21 cellular contexts compared by ENCODE assay signal in genomic region chr7:125468855-125469174, GRCh38.
DNase-seq lines count a peak whose midpoint lies in the region; ATAC-seq and TF ChIP-seq lines count a peak whose summit lies in the region.
"Had no signal": no experiment of that assay in that cellular context is flagged by ENCODE, and none has a peak within 500 bp of the region (broad histone marks: within the 10 kb centered on the region; RNA-seq: fewer than 3 reads in every experiment).

No MANE protein-coding gene starts in this region.

- H2AFZ ChIP-seq in neuronal stem cell (ENCODE audit: low read length) = no peak overlapping the region
- H2AFZ ChIP-seq: GM23338 had no signal

- H3K4me1 ChIP-seq in neuronal stem cell (ENCODE audit: control insufficient read depth in 2 of 2, insufficient read depth in 1 of 2, low read depth in 1 of 2, low read length in 2 of 2) = no peaks in the 10 kb centered on the region
- H3K4me1 ChIP-seq: A549, BE2C, HAP-1 had no signal

- H3K23ac ChIP-seq in neuronal stem cell (ENCODE audit: low read depth, low read length, poor library complexity) = peak overlapping the region; percentile 75

- H3K4me3 ChIP-seq in GM06990 (replicated peaks; ENCODE audit: low read depth, low read length) (no peak overlapping the region), neuronal stem cell (ENCODE audit: low read length in 2 of 2) (no peak overlapping the region), coronary artery (no peak overlapping the region)
- H3K4me3 ChIP-seq: A549; BLaER1 treated with 17β-estradiol and CSF1 and Interleukin-3, amounts not matched to agents 10 nM and 100 nM; GM23338; HAP-1 had no signal

- no peaks in the 10 kb centered on the region for H3K9me3 ChIP-seq in neuronal stem cell (replicated peaks in 1 of 2; ENCODE audit: control insufficient read depth in 2 of 2, insufficient read depth in 1 of 2, low read depth in 1 of 2, low read length in 2 of 2)
- H3K9me3 ChIP-seq: A549; BE2C; BLaER1 treated with 17β-estradiol and CSF1 and Interleukin-3, amounts not matched to agents 10 nM and 100 nM; HAP-1 had no signal

- no peak overlapping the region for H3K4me2 ChIP-seq in neuronal stem cell (ENCODE audit: insufficient read depth, low read length, poor library complexity, severe bottlenecking)
- H3K4me2 ChIP-seq: A549; BLaER1 treated with 17β-estradiol and CSF1 and Interleukin-3, amounts not matched to agents 10 nM and 100 nM; GM23338 had no signal

- H3K27me3 ChIP-seq in GM06990 (replicated peaks; ENCODE audit: control insufficient read depth, insufficient read depth, low read length) = no peaks in the 10 kb centered on the region
- no peaks in the 10 kb centered on the region for H3K27me3 ChIP-seq in neuronal stem cell (ENCODE audit: control insufficient read depth in 3 of 3, insufficient read depth in 3 of 3, low read depth in 1 of 3, low read length in 3 of 3)
- H3K27me3 ChIP-seq: BE2C; BLaER1 treated with 17β-estradiol and CSF1 and Interleukin-3, amounts not matched to agents 10 nM and 100 nM had no signal

- H2BK5ac ChIP-seq in neuronal stem cell (ENCODE audit: low read length) = no peak overlapping the region

- no peak overlapping the region for H4K8ac ChIP-seq in neuronal stem cell (ENCODE audit: low read depth, low read length)

- H3K14ac ChIP-seq in neuronal stem cell (ENCODE audit: low read length) = no peak overlapping the region

- H3K36me3 ChIP-seq in GM06990 (ENCODE audit: control insufficient read depth, insufficient read depth, low read length) (no peaks in the 10 kb centered on the region), neuronal stem cell (replicated peaks in 1 of 2; ENCODE audit: control insufficient read depth in 2 of 2, insufficient read depth in 2 of 2, low read length in 2 of 2) (no peaks in the 10 kb centered on the region)
- H3K36me3 ChIP-seq: BE2C; BLaER1 treated with 17β-estradiol and CSF1 and Interleukin-3, amounts not matched to agents 10 nM and 100 nM; HAP-1 had no signal

- TF ChIP-seq CTCF in GM06990 (IDR thresholded peaks at IDR 0.05; ENCODE audit: insufficient read depth, low read length, poor library complexity, severe bottlenecking) (no peak), coronary artery (IDR thresholded peaks at IDR 0.05) (no peak)

- H4K91ac ChIP-seq in neuronal stem cell (ENCODE audit: low read depth, low read length, poor library complexity) = no peak overlapping the region

- H2BK12ac ChIP-seq in neuronal stem cell (ENCODE audit: low read length) = no peak overlapping the region

- H3K18ac ChIP-seq in neuronal stem cell (ENCODE audit: low read length) = peak overlapping the region; percentile 24

- H2AK5ac ChIP-seq in neuronal stem cell (ENCODE audit: low read depth, low read length) = no peak overlapping the region

- H3K27ac ChIP-seq in neuronal stem cell (replicated peaks; ENCODE audit: low read length) (no peak overlapping the region), coronary artery (no peak overlapping the region)
- H3K27ac ChIP-seq: A549; BLaER1 treated with 17β-estradiol and CSF1 and Interleukin-3, amounts not matched to agents 10 nM and 100 nM had no signal

- H3K79me1 ChIP-seq in neuronal stem cell (ENCODE audit: low read depth, low read length) = no peaks in the 10 kb centered on the region

- DNase-seq in activated gamma-delta T cell (lab: John Stamatoyannopoulos, UW) = peak; percentile 12
- no peak for DNase-seq in activated gamma-delta T cell treated with Interleukin-2 at 50 U/mL for 16 hours
- DNase-seq in GM06990 (ENCODE audit: extremely low read depth, insufficient read length) = peak; percentile 2
- DNase-seq in neuronal stem cell (ENCODE audit: low spot score) = no peak
- DNase-seq in effector CD4-positive, alpha-beta T cell = no peak
- DNase-seq in coronary artery (ENCODE audit: low spot score) = no peak
- DNase-seq: 8988T; ACHN; AML-193; BE2C; CD4-positive, alpha-beta T cell; CD8-positive, alpha-beta memory T cell; DMS53; DMS79 treated with DMSO at 0.1 percent for 48 hours; GF-D8; HFFc6 had no signal

- no peak overlapping the region for H2BK15ac ChIP-seq in neuronal stem cell (ENCODE audit: low read length)

- H3K9ac ChIP-seq in neuronal stem cell (ENCODE audit: low read depth, low read length, poor library complexity) = no peak overlapping the region
- H3K9ac ChIP-seq: BLaER1 treated with 17β-estradiol and CSF1 and Interleukin-3, amounts not matched to agents 10 nM and 100 nM had no signal

- no peak overlapping the region for H2BK120ac ChIP-seq in neuronal stem cell (ENCODE audit: low read depth, low read length)

- ATAC-seq in GM18858 (IDR thresholded peaks at IDR 0.05; ENCODE audit: unreplicated experiment) = no peak
- ATAC-seq: GM23338 had no signal

- no CpG with 5 or more reads among the region's 16 CpGs for WGBS in neuronal stem cell (ENCODE audit: extremely low coverage in 2 of 2, insufficient read length in 2 of 2, insufficient replicate concordance in 1 of 2), 2 donors

- peak overlapping the region; percentile 84 for H3K4ac ChIP-seq in neuronal stem cell (ENCODE audit: low read length)

Comparison
In these comparisons a context has a peak if more than half of its experiments do, and no peak if none do; other contexts are left out.
1. DNase-seq: peak in activated gamma-delta T cell (single experiment) and GM06990 (single experiment); none in activated gamma-delta T cell treated with Interleukin-2 at 50 U/mL for 16 hours (single experiment), neuronal stem cell (single experiment), effector CD4-positive, alpha-beta T cell (single experiment) and coronary artery (single experiment).